ENCODE assay signal across 1 cellular context in genomic region chr2:43424262-43425207, GRCh38.
TF ChIP-seq lines count a peak whose summit lies in the region.

No MANE protein-coding gene starts in this region.

TF ChIP-seq in SK-N-SH treated with all-trans-retinoic acid at 6 μM for 48 hours, 23 proteins besides CTCF, POLR2A, EP300 and RAD21 (continued from another document):
- TF ChIP-seq ZNF8 (CRISPR knock-in tag; IDR thresholded peaks at IDR 0.05), result no peak
- TF ChIP-seq ZFP30 (CRISPR knock-in tag; IDR thresholded peaks at IDR 0.05), result no peak
- no peak for TF ChIP-seq ISL1 (CRISPR knock-in tag; IDR thresholded peaks at IDR 0.05)
- TF ChIP-seq, protein P1, sequence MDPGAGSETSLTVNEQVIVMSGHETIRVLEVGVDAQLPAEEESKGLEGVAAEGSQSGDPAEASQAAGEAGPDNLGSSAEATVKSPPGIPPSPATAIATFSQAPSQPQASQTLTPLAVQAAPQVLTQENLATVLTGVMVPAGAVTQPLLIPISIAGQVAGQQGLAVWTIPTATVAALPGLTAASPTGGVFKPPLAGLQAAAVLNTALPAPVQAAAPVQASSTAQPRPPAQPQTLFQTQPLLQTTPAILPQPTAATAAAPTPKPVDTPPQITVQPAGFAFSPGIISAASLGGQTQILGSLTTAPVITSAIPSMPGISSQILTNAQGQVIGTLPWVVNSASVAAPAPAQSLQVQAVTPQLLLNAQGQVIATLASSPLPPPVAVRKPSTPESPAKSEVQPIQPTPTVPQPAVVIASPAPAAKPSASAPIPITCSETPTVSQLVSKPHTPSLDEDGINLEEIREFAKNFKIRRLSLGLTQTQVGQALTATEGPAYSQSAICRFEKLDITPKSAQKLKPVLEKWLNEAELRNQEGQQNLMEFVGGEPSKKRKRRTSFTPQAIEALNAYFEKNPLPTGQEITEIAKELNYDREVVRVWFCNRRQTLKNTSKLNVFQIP (CRISPR knock-in tag; IDR thresholded peaks at IDR 0.05; ENCODE audit: borderline replicate concordance, low read depth), result no peak
- no peak for TF ChIP-seq CSDC2 (CRISPR knock-in tag; IDR thresholded peaks at IDR 0.05)
- no peak for TF ChIP-seq SNAI2 (CRISPR knock-in tag; IDR thresholded peaks at IDR 0.05)
- TF ChIP-seq TOX (CRISPR knock-in tag; IDR thresholded peaks at IDR 0.05; ENCODE audit: borderline replicate concordance), result no peak
- TF ChIP-seq ZNF565 (CRISPR knock-in tag; conservative IDR thresholded peaks at IDR 0.05; ENCODE audit: low read depth), result no peak
- TF ChIP-seq ZC3H10 (CRISPR knock-in tag; IDR thresholded peaks at IDR 0.05), result no peak
